14 cellular contexts compared by ENCODE assay signal in genomic region chr20:34560141-34560523, GRCh38. TPM values are rescaled to one million over a fixed set of nuclear protein-coding genes. Genes with fewer than 3 reads are reported as not detected.
DNase-seq lines count a peak whose midpoint lies in the region; ATAC-seq lines count a peak whose summit lies in the region.
"Had no signal": no experiment of that assay in that cellular context is flagged by ENCODE, and none has a peak within 500 bp of the region (broad histone marks: within the 10 kb centered on the region; RNA-seq: fewer than 3 reads in every experiment).

No MANE protein-coding gene starts in this region.

- peak overlapping the region; percentile 77 for H3K27ac Mint-ChIP-seq in T-helper 17 cell
- H3K27ac Mint-ChIP-seq: activated naive CD8-positive, alpha-beta T cell had no signal

- DNase-seq in C1 segment of cervical spinal cord (lab: John Stamatoyannopoulos, UW) (peak in 12 of 14 donors; percentile 18 to 80 (median 56)), T-helper 17 cell (no peak), head of caudate nucleus (peak in 41 of 42 donors; percentile 39 to 86 (median 70)), posterior cingulate gyrus (peak in 8 of 10 donors; percentile 24 to 94 (median 68)), NCI-H1436 treated with DMSO at 0.1 percent for 48 hours (lab: John Stamatoyannopoulos, UW) (no peak), activated gamma-delta T cell treated with Interleukin-2 at 50 U/mL for 16 hours (no peak), MG63 (no peak)
- no peak for DNase-seq in stimulated activated CD8-positive, alpha-beta memory T cell treated with anti-CD3 and anti-CD28 coated beads, Interleukin-4, amount 100 ng/mL, for 48 hours
- DNase-seq: NCI-H1048, NCI-H446 treated with DMSO at 0.1 percent for 48 hours, RPMI8226, WERI-Rb-1 had no signal

- no peak overlapping the region for H3K4me3 ChIP-seq in MG63

- no peak for ATAC-seq in T-helper 17 cell

- intact Hi-C loops in head of caudate nucleus (cut with DNase I) (no loop called here), posterior cingulate gyrus (cut with DNase I) (no loop called here)

- H3K9me3 ChIP-seq in T-helper 17 cell (ENCODE audit: control insufficient read depth, low read length, poor library complexity, severe bottlenecking) (no peaks in the 10 kb centered on the region), MG63 (no peaks in the 10 kb centered on the region)

- no peaks in the 10 kb centered on the region for H3K27me3 Mint-ChIP-seq in T-helper 17 cell
- H3K27me3 Mint-ChIP-seq: activated naive CD8-positive, alpha-beta T cell had no signal

- no peaks in the 10 kb centered on the region for H3K27me3 ChIP-seq in MG63

- H3K36me3 ChIP-seq in MG63 = peaks cover 8% of the 10 kb centered on the region

- H3K36me3 Mint-ChIP-seq in T-helper 17 cell (ENCODE audit: low read depth) = peaks cover 2% of the 10 kb centered on the region
- H3K36me3 Mint-ChIP-seq: activated naive CD8-positive, alpha-beta T cell had no signal

- H3K4me1 Mint-ChIP-seq in T-helper 17 cell = peaks cover 24% of the 10 kb centered on the region

- peak overlapping the region; percentile 80 for H3K4me3 Mint-ChIP-seq in T-helper 17 cell

RNA-seq across cellular contexts. Expression of gene MAP1LC3A, which starts 1.6 kb away (rescaled TPM):
- 10 to 100 TPM; 11.7 to 13.7 TPM for total RNA-seq in T-helper 17 cell
- total RNA-seq in MG63 (2014; rRNA removed; shearing (Covaris generic); ENCODE audit: low replicate concordance) = 0.13 TPM in 1 of 2 replicates, not detected in the other
- total RNA-seq: HT1080 had no signal

RNA-seq across cellular contexts. Expression of gene DYNLRB1, which starts 43.9 kb away (rescaled TPM):
- 10 to 100 TPM; 52.8 to 62.0 TPM for total RNA-seq in T-helper 17 cell
- total RNA-seq in MG63 (2014; rRNA removed; shearing (Covaris generic); ENCODE audit: low replicate concordance) = 96.3 and 137 TPM in 2 replicates

Comparison
In these comparisons a context has a peak if more than half of its experiments do, and no peak if none do; other contexts are left out.
1. DNase-seq: peak in C1 segment of cervical spinal cord (12 of 14), head of caudate nucleus (41 of 42) and posterior cingulate gyrus (8 of 10); none in T-helper 17 cell (0 of 3), stimulated activated CD8-positive, alpha-beta memory T cell treated with anti-CD3 and anti-CD28 coated beads, Interleukin-4, amount 100 ng/mL, for 48 hours (single experiment), NCI-H1436 treated with DMSO at 0.1 percent for 48 hours (single experiment), activated gamma-delta T cell treated with Interleukin-2 at 50 U/mL for 16 hours (single experiment) and MG63 (single experiment).
2. RNA of gene MAP1LC3A, which starts 1.6 kb away (total RNA-seq): 11.7 to 13.7 TPM in T-helper 17 cell; 0.13 TPM in MG63; every median in the first group is over 10 times any median in the second.